Comparison of ENCODE assay signal across 8 cellular contexts in the genomic region with DNA sequence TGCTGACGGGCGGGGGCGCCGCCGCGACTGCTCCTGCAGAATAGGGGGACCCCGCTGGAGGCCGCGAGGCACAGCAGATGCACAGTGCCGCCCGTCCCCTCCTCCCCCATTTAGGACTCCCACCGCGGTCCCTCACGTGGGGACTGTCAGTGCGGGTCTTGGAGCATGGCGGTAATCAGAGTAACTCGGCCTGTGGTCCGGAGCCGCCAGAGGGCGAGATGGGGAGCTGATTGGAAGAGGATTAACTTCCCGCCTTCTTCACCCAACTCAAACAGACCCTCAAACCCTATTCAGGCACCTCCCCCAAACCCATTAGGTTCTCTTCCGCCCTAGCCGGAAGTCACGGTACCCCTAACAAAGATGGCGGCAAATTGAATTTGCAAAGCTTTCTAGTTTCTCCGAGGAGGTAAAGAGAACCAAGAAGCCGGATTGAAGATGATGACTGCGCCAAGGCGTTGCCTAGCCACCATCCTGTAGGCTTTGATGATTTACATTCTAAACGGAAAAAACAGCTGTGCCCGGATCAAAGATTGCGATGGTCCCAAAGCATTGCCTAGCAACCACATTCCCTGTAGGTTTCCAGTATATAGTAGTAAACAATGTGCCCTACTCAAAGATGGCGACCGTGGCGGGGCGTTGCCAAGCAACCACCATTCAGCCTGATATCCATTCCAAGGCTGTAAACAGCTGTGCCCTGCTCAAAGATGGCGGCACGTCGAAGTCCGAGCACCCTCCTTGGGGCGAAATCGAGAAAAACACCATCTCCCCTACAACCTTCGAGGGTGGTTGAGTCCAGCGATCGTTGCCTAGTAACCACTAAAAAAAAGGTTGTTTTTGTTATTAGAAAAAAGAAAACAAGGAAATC. TPM values are rescaled to one million over a fixed set of nuclear protein-coding genes. Genes with fewer than 3 reads are reported as not detected.
A peak's percentile ranks its signal among the peaks of the same experiment; 100 is the strongest.
DNase-seq lines count a peak whose midpoint lies in the region; ATAC-seq and TF ChIP-seq lines count a peak whose summit lies in the region.

A gene with protein sequence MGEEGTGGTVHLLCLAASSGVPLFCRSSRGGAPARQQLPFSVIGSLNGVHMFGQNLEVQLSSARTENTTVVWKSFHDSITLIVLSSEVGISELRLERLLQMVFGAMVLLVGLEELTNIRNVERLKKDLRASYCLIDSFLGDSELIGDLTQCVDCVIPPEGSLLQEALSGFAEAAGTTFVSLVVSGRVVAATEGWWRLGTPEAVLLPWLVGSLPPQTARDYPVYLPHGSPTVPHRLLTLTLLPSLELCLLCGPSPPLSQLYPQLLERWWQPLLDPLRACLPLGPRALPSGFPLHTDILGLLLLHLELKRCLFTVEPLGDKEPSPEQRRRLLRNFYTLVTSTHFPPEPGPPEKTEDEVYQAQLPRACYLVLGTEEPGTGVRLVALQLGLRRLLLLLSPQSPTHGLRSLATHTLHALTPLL (minus strand): TSS at position 296 of the 865 bp plus-strand sequence. CDS start 186 bp downstream, at position 110.

- H3K27ac ChIP-seq in left ventricle myocardium inferior (replicated peaks) = peak within 1 kb of the TSS; percentile 96
- H3K27ac ChIP-seq in upper lobe of left lung = peak within 1 kb of the TSS; percentile 88 to 93 (median 90)

- DNase-seq in G401 (ENCODE audit: low spot score) (peak; percentile 99), NCI-H1694 (lab: John Stamatoyannopoulos, UW) (peak; percentile 97), T-helper 2 cell (peak; percentile 73 to 97 (median 91)), amygdala (lab: John Stamatoyannopoulos, UW) (peak; percentile 68 to 99 (median 95)), left ventricle myocardium inferior (peak; percentile 98), posterior vena cava (ENCODE audit: low spot score) (peak; percentile 99), upper lobe of left lung (peak; percentile 90 to 99)

- H3K27me3 ChIP-seq in left ventricle myocardium inferior (ENCODE audit: low read depth) (no peaks in the 10 kb centered on the region), upper lobe of left lung (no peaks in the 10 kb centered on the region)

- peak; percentile 54 for ATAC-seq in HG02610 (IDR thresholded peaks at IDR 0.05; ENCODE audit: unreplicated experiment)
- ATAC-seq in upper lobe of left lung (ENCODE audit: low FRiP score in 2 of 2) = peak; percentile 86 to 91

- in situ Hi-C loops in G401 (cut with HindIII; ENCODE audit: low sequenced_read_pairs) = no loop called here

- no peak for TF ChIP-seq EP300 in upper lobe of left lung (IDR thresholded peaks at IDR 0.05)

- H3K4me1 ChIP-seq in left ventricle myocardium inferior (peaks cover 56% of the 10 kb centered on the region), upper lobe of left lung (peaks cover 18 to 43% (median 28%) of the 10 kb centered on the region in 4 donors)

- H3K36me3 ChIP-seq in left ventricle myocardium inferior (no peaks in the 10 kb centered on the region), upper lobe of left lung (no peaks in the 10 kb centered on the region)

- H3K9me3 ChIP-seq in left ventricle myocardium inferior (replicated peaks) (no peaks in the 10 kb centered on the region), upper lobe of left lung (no peaks in the 10 kb centered on the region)

- TF ChIP-seq CTCF in left ventricle myocardium inferior (IDR thresholded peaks at IDR 0.05; ENCODE audit: borderline replicate concordance) (peak; percentile 49), upper lobe of left lung (IDR thresholded peaks at IDR 0.05) (peak in 3 of 6 experiments; percentile 26 to 34 (median 28))

- WGBS in upper lobe of left lung, 2 donors = 0% methylated on average over 13 to 45 of the region's 45 CpGs

- peak within 1 kb of the TSS; percentile 81 for H3K4me3 ChIP-seq in left ventricle myocardium inferior
- peak within 1 kb of the TSS; percentile 58 to 83 (median 62) for H3K4me3 ChIP-seq in upper lobe of left lung

- TF ChIP-seq POLR2A in upper lobe of left lung (IDR thresholded peaks at IDR 0.05) = peak in 2 of 4 donors; percentile 21

- intact Hi-C loops in left ventricle myocardium inferior (cut with micrococcal nuclease) (no loop called here), posterior vena cava (cut with DNase I) (no loop called here)

RNA-seq across cellular contexts. Expression of the gene that starts here (rescaled TPM):
- 33.9 and 38.6 TPM in 2 replicates for total RNA-seq in G401 (2014; rRNA removed; shearing (Covaris generic))
- total RNA-seq in left ventricle myocardium inferior (18.3 TPM), posterior vena cava (10 to 100 TPM in 1 of 2 donors, 1 to 10 TPM in 1; 6.9 to 12.2 TPM), upper lobe of left lung (10 to 100 TPM; 17.3 to 43.0 (median 22.3) TPM)

Comparison
In these comparisons a context has a peak if more than half of its experiments do, and no peak if none do; other contexts are left out.
1. Peak in every context shown above with its lines: DNase-seq, ATAC-seq, H3K4me3 ChIP-seq and H3K27ac ChIP-seq.